In genomic region chr5:4815002-4815401, GRCh38 we compare ENCODE assay signal across 36 cellular contexts.
"Had no signal": no experiment of that assay in that cellular context is flagged by ENCODE, and none has a peak within 500 bp of the region (broad histone marks: within the 10 kb centered on the region; RNA-seq: fewer than 3 reads in every experiment).

No MANE protein-coding gene starts in this region.

- H3K36me3 ChIP-seq: MG63 had no signal

- DNase-seq: Karpas-422, Kasumi-1, MG63, MM.1S, MV-4-11, NCI-H1048, NCI-H1092, NCI-H1092 treated with DMSO at 0.1 percent for 48 hours, NCI-H1105, NCI-H1105 treated with DMSO at 0.1 percent for 48 hours, NCI-H1417, NCI-H1417 treated with DMSO at 0.1 percent for 48 hours, NCI-H1436, NCI-H1436 treated with DMSO at 0.1 percent for 48 hours, NCI-H146, NCI-H1694, NCI-H1694 treated with DMSO at 0.1 percent for 48 hours, NCI-H187, NCI-H187 treated with DMSO at 0.1 percent for 48 hours, NCI-H1930, NCI-H2029, NCI-H2029 treated with DMSO at 0.1 percent for 48 hours, NCI-H2081, NCI-H2081 treated with DMSO at 0.1 percent for 48 hours, NCI-H2107, NCI-H2171, NCI-H2171 treated with DMSO at 0.1 percent for 48 hours, NCI-H2227 treated with DMSO at 0.1 percent for 48 hours, NCI-H226, NCI-H345, NCI-H446, NCI-H446 treated with DMSO at 0.1 percent for 48 hours, NCI-H510A, NCI-H510A treated with DMSO at 0.1 percent for 48 hours, NCI-H524, NCI-H524 treated with DMSO at 0.1 percent for 48 hours had no signal

- H3K27me3 ChIP-seq: MG63 had no signal

- H3K9me3 ChIP-seq: MG63 had no signal

- H3K4me3 ChIP-seq: MG63 had no signal
